10 cellular contexts compared by ENCODE assay signal in the genomic region with DNA sequence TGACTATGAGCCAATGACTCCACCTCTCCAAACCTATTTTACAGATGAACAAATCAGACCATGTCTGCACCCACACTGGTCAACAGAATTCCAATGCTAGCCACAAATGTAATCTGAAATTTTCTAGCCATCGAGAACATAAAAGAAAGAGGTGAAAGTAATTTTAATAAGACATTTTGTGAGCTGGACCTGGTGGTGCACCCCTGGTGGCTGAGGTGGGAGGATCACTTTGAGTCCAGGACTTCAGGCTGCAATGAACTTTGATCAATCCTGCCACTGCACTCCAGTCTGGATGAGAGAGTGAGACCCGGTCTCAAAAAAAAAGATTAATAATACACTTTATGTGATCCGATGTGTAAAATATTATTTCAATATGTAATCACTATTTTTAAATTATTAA. TPM values are rescaled to one million over a fixed set of nuclear protein-coding genes. Genes with fewer than 3 reads are reported as not detected.
DNase-seq lines count a peak whose midpoint lies in the region; TF ChIP-seq lines count a peak whose summit lies in the region.
"Had no signal": no experiment of that assay in that cellular context is flagged by ENCODE, and none has a peak within 500 bp of the region (broad histone marks: within the 10 kb centered on the region; RNA-seq: fewer than 3 reads in every experiment).

No MANE protein-coding gene starts in this region.

- H3K27me3 ChIP-seq in GM23248 (replicated peaks; ENCODE audit: insufficient read depth), result no peaks in the 10 kb centered on the region

- H3K36me3 Mint-ChIP-seq in neural crest cell (ENCODE audit: low read depth), result no peaks in the 10 kb centered on the region

- no peak overlapping the region for H3K9ac ChIP-seq in GM23248

- peaks cover 6% of the 10 kb centered on the region for H3K27me3 Mint-ChIP-seq in neural crest cell (ENCODE audit: low read depth)

- no peak overlapping the region for H3K4me2 ChIP-seq in GM23248 (ENCODE audit: unreplicated experiment)

- H3K4me1 Mint-ChIP-seq in neural crest cell, result no peaks in the 10 kb centered on the region
- H3K4me1 Mint-ChIP-seq: T-helper 17 cell had no signal

- H3K27ac Mint-ChIP-seq in neural crest cell (ENCODE audit: unreplicated experiment), result no peak overlapping the region
- H3K27ac Mint-ChIP-seq: activated T-helper 1 cell treated with anti-CD3 and anti-CD28 coated beads, Interleukin-12 subunit alpha, Interleukin-12 subunit beta, Interleukin-2, Interleukin-4 antibody, amounts not matched to agents 30 ng/mL and 10 ng/mL and 1 ng/mL, durations not matched to agents 14 hours and 24 hours and 36 hours; T-helper 17 cell had no signal

- no peak overlapping the region for H3K27ac ChIP-seq in GM23248

- H3K79me2 ChIP-seq in GM23248 (ENCODE audit: insufficient read depth), result no peaks in the 10 kb centered on the region

- H4K20me1 ChIP-seq in GM23248 (ENCODE audit: insufficient read depth), result no peaks in the 10 kb centered on the region

- H3K4me3 ChIP-seq in GM23248 (no peak overlapping the region), astrocyte of the cerebellum (ENCODE audit: low read depth, low read length) (no peak overlapping the region)

- peaks cover 7% of the 10 kb centered on the region for H3K4me1 ChIP-seq in GM23248 (ENCODE audit: insufficient read depth)

- H3K9me3 ChIP-seq in GM23248 (ENCODE audit: low read depth), result peaks cover 8% of the 10 kb centered on the region

- H3K9me2 ChIP-seq in GM23248 (ENCODE audit: insufficient read depth), result no peaks in the 10 kb centered on the region

- DNase-seq in GM23248, result peak; percentile 30
- no peak for DNase-seq in astrocyte of the cerebellum (ENCODE audit: low read depth)
- no peak for DNase-seq in neural crest cell (ENCODE audit: low read depth, low spot score)
- DNase-seq in G401 (ENCODE audit: low spot score), result no peak
- DNase-seq in retina, result no peak
- DNase-seq in GOT3 (lab: John Stamatoyannopoulos, UW), result no peak
- DNase-seq: HCEC 1CT, NCI-H2171, T-helper 17 cell had no signal

- no peak overlapping the region for H2AFZ ChIP-seq in GM23248

- TF ChIP-seq CTCF in astrocyte of the cerebellum (IDR thresholded peaks at IDR 0.05; ENCODE audit: low read depth, low read length, missing control alignments), result peak; percentile 56
- TF ChIP-seq CTCF in neural crest cell (conservative IDR thresholded peaks at IDR 0.05), result peak; percentile 57

- 48 to 49% methylated on average over 3 of the region's 3 CpGs for WGBS in GM23248 (ENCODE audit: low coverage in 1 of 2, low lambda C conversion rate in 2 of 2, missing lambda C conversion rate in 2 of 2), 2 experiments

- H3K36me3 ChIP-seq in GM23248 (ENCODE audit: low read depth), result no peaks in the 10 kb centered on the region

- H3K4me3 Mint-ChIP-seq in neural crest cell, result no peak overlapping the region
- H3K4me3 Mint-ChIP-seq: activated T-helper 1 cell treated with anti-CD3 and anti-CD28 coated beads, Interleukin-12 subunit alpha, Interleukin-12 subunit beta, Interleukin-2, Interleukin-4 antibody, amounts not matched to agents 30 ng/mL and 10 ng/mL and 1 ng/mL, durations not matched to agents 14 hours and 24 hours and 36 hours; T-helper 17 cell had no signal

- H3K9me3 Mint-ChIP-seq in neural crest cell, result peaks cover 3% of the 10 kb centered on the region
- H3K9me3 Mint-ChIP-seq: activated T-helper 1 cell treated with anti-CD3 and anti-CD28 coated beads, Interleukin-12 subunit alpha, Interleukin-12 subunit beta, Interleukin-2, Interleukin-4 antibody, amounts not matched to agents 30 ng/mL and 10 ng/mL and 1 ng/mL, durations not matched to agents 14 hours and 24 hours and 36 hours had no signal

- in situ Hi-C loops in GM23248 (cut with MboI) (no loop called here), astrocyte of the cerebellum (cut with HindIII; ENCODE audit: low sequenced_read_pairs) (no loop called here), G401 (cut with HindIII; ENCODE audit: low sequenced_read_pairs) (no loop called here)

- H3F3A ChIP-seq in GM23248 (ENCODE audit: insufficient read depth), result peaks cover 6% of the 10 kb centered on the region; the same call in 1 of the 2 replicates

RNA-seq across cellular contexts. Expression of a gene that starts 9.4 kb away (rescaled TPM):
- total RNA-seq in GM23248 (2014; rRNA removed; shearing (Covaris generic)), result 46.2 and 47.3 TPM in 2 replicates
- polyA plus RNA-seq in GM23248 (2016; fragmentation: Nextera tagmentation; extraction: Ambion mirVana), result 49.8 and 52.0 TPM in 2 replicates
- 31.7 and 33.8 TPM in 2 replicates for total RNA-seq in neural crest cell
- total RNA-seq in G401 (2014; rRNA removed; shearing (Covaris generic)), result 45.7 and 54.8 TPM in 2 replicates

RNA-seq across cellular contexts. Expression of a gene that starts 10.3 kb away (rescaled TPM):
- not detected in 2 replicates for total RNA-seq in GM23248 (2014; rRNA removed; shearing (Covaris generic))
- not detected in 2 replicates for polyA plus RNA-seq in GM23248 (2016; fragmentation: Nextera tagmentation; extraction: Ambion mirVana)
- total RNA-seq in neural crest cell, result 24.3 and 24.7 TPM in 2 replicates
- 4.4 and 4.9 TPM in 2 replicates for total RNA-seq in G401 (2014; rRNA removed; shearing (Covaris generic))
- total RNA-seq: activated T-helper 1 cell treated with anti-CD3 and anti-CD28 coated beads, Interleukin-12 subunit alpha, Interleukin-12 subunit beta, Interleukin-2, Interleukin-4 antibody, amounts not matched to agents 30 ng/mL and 10 ng/mL and 1 ng/mL, durations not matched to agents 14 hours and 24 hours and 36 hours; T-helper 17 cell had no signal

RNA-seq across cellular contexts. Expression of a gene that starts 27.8 kb away (rescaled TPM):
- total RNA-seq in GM23248 (2014; rRNA removed; shearing (Covaris generic)), result 0.13 TPM in 1 of 2 replicates, not detected in the other
- polyA plus RNA-seq in GM23248 (2016; fragmentation: Nextera tagmentation; extraction: Ambion mirVana), result 0.15 and 0.26 TPM in 2 replicates
- total RNA-seq in neural crest cell, result 4.5 and 4.7 TPM in 2 replicates
- 0.74 and 3.0 TPM in 2 replicates for total RNA-seq in G401 (2014; rRNA removed; shearing (Covaris generic))
- total RNA-seq: activated T-helper 1 cell treated with anti-CD3 and anti-CD28 coated beads, Interleukin-12 subunit alpha, Interleukin-12 subunit beta, Interleukin-2, Interleukin-4 antibody, amounts not matched to agents 30 ng/mL and 10 ng/mL and 1 ng/mL, durations not matched to agents 14 hours and 24 hours and 36 hours had no signal

RNA-seq across cellular contexts. Expression of a gene that starts 43.2 kb away (rescaled TPM):
- 216 and 268 TPM in 2 replicates for total RNA-seq in GM23248 (2014; rRNA removed; shearing (Covaris generic))
- 522 and 537 TPM in 2 replicates for polyA plus RNA-seq in GM23248 (2016; fragmentation: Nextera tagmentation; extraction: Ambion mirVana)
- 9.1 and 10.1 TPM in 2 replicates for total RNA-seq in neural crest cell
- total RNA-seq in G401 (2014; rRNA removed; shearing (Covaris generic)), result 55.1 and 115 TPM in 2 replicates
